17 cellular contexts compared by ENCODE assay signal in genomic region chr17:18005496-18005895, GRCh38. TPM values are rescaled to one million over a fixed set of nuclear protein-coding genes. Genes with fewer than 3 reads are reported as not detected.
DNase-seq lines count a peak whose midpoint lies in the region; ATAC-seq and TF ChIP-seq lines count a peak whose summit lies in the region.
"Had no signal": no experiment of that assay in that cellular context is flagged by ENCODE, and none has a peak within 500 bp of the region (broad histone marks: within the 10 kb centered on the region; RNA-seq: fewer than 3 reads in every experiment).

No MANE protein-coding gene starts in this region.

- H2AFZ ChIP-seq in mammary epithelial cell (ENCODE audit: low read depth, low read length) (no peak overlapping the region), neural progenitor cell (replicated peaks) (no peak overlapping the region)

- dilution Hi-C loops in mammary epithelial cell (cut with HindIII; ENCODE audit: low sequenced_read_pairs) = no loop called here

- H3K27ac Mint-ChIP-seq in MCF 10A (ENCODE audit: low read depth, unreplicated experiment) = no peak overlapping the region
- H3K27ac Mint-ChIP-seq in activated T-helper 17 cell treated with anti-CD3 and anti-CD28 coated beads, Interleukin-2, amount 50 U/mL, for 72 hours = no peak overlapping the region
- peak overlapping the region; percentile 57 for H3K27ac Mint-ChIP-seq in neural progenitor cell
- no peak overlapping the region for H3K27ac Mint-ChIP-seq in osteocyte (ENCODE audit: unreplicated experiment)

- H3K4me3 Mint-ChIP-seq in MCF 10A (ENCODE audit: unreplicated experiment) (no peak overlapping the region), neural progenitor cell (no peak overlapping the region), osteocyte (ENCODE audit: unreplicated experiment) (no peak overlapping the region)
- no peak overlapping the region for H3K4me3 Mint-ChIP-seq in activated T-helper 17 cell treated with anti-CD3 and anti-CD28 coated beads, Interleukin-2, amount 50 U/mL, for 72 hours

- POLR2A ChIA-PET in MCF 10A (lab: Yijun Ruan, JAX) = no interaction called here

- CTCF ChIA-PET in mammary epithelial cell (lab: Charles Lee; ENCODE audit: low non-redundant PET) (no interaction called here), MCF 10A (lab: Yijun Ruan, JAX) (no interaction called here)

- DNase-seq in mammary epithelial cell (peak; percentile 63), MCF 10A (ENCODE audit: unreplicated experiment) (no peak), neural progenitor cell (ENCODE audit: low spot score) (no peak), osteocyte (ENCODE audit: extremely low spot score, unreplicated experiment) (no peak), lower lobe of right lung (no peak)
- DNase-seq in stimulated activated CD4-positive, alpha-beta T cell treated with anti-CD3 and anti-CD28 coated beads, Interleukin-15, amount 100 ng/mL, for 24 hours = no peak
- DNase-seq: DMS 273 treated with DMSO at 0.1 percent for 48 hours, GF-D8, KBM-7, NCI-H1436, NCI-H2081 treated with DMSO at 0.1 percent for 48 hours, NCI-H526, Right ventricle myocardium superior had no signal

- H3K79me2 ChIP-seq in mammary epithelial cell (ENCODE audit: insufficient read depth, low read length) = no peaks in the 10 kb centered on the region
- no peaks in the 10 kb centered on the region for H3K79me2 ChIP-seq in neural progenitor cell (ENCODE audit: low read depth)

- H3K4me1 ChIP-seq in mammary epithelial cell (ENCODE audit: insufficient read depth, low read length) = peaks cover 17% of the 10 kb centered on the region
- H3K4me1 ChIP-seq in neural progenitor cell = no peaks in the 10 kb centered on the region
- no peaks in the 10 kb centered on the region for H3K4me1 ChIP-seq in lower lobe of right lung
- H3K4me1 ChIP-seq: A549 had no signal

- no peaks in the 10 kb centered on the region for H3F3A ChIP-seq in neural progenitor cell (ENCODE audit: low read depth)

- BruUV-seq in mammary epithelial cell (replicated peaks; lab: Mats Ljungman, UMichigan) (no TSS peak), MCF 10A (replicated peaks; lab: Mats Ljungman, UMichigan) (no TSS peak)

- no peaks in the 10 kb centered on the region for H4K20me1 ChIP-seq in mammary epithelial cell (ENCODE audit: insufficient read depth, low read length)
- H4K20me1 ChIP-seq in neural progenitor cell (ENCODE audit: low read depth) = no peaks in the 10 kb centered on the region

- TF ChIP-seq CTCF in mammary epithelial cell (conservative IDR thresholded peaks at IDR 0.05 in 1 of 2, IDR thresholded peaks at IDR 0.05 in 1 of 2; ENCODE audit: extremely low read depth in 1 of 2, insufficient read depth in 1 of 2, low read depth in 1 of 2, low read length in 2 of 2) (no peak), MCF 10A (IDR thresholded peaks at IDR 0.05; ENCODE audit: unreplicated experiment) (no peak), neural progenitor cell (IDR thresholded peaks at IDR 0.05) (no peak), osteocyte (IDR thresholded peaks at IDR 0.05) (no peak), lower lobe of right lung (IDR thresholded peaks at IDR 0.05) (no peak)

- H3K27ac ChIP-seq in mammary epithelial cell (ENCODE audit: insufficient read depth, low read depth, low read length) = no peak overlapping the region
- no peak overlapping the region for H3K27ac ChIP-seq in neural progenitor cell
- H3K27ac ChIP-seq in lower lobe of right lung = no peak overlapping the region
- H3K27ac ChIP-seq: A549, C4-2B had no signal

- H3K4me2 ChIP-seq in mammary epithelial cell (ENCODE audit: insufficient read depth, low read depth, low read length) (no peak overlapping the region), neural progenitor cell (no peak overlapping the region)
- H3K4me2 ChIP-seq: A549 had no signal

- intact Hi-C loops in mammary epithelial cell (cut with micrococcal nuclease) = no loop called here
- intact Hi-C loops in MCF 10A (cut with micrococcal nuclease) = no loop called here
- intact Hi-C loops in lower lobe of right lung (cut with DNase I) = no loop called here

- H3K9me3 ChIP-seq in mammary epithelial cell (replicated peaks; ENCODE audit: insufficient read depth, low read length) = no peaks in the 10 kb centered on the region
- no peaks in the 10 kb centered on the region for H3K9me3 ChIP-seq in neural progenitor cell (ENCODE audit: low read depth)
- H3K9me3 ChIP-seq in lower lobe of right lung = no peaks in the 10 kb centered on the region
- H3K9me3 ChIP-seq: A549 had no signal

- no peaks in the 10 kb centered on the region for H3K27me3 ChIP-seq in mammary epithelial cell (ENCODE audit: insufficient read depth, low read length)
- no peaks in the 10 kb centered on the region for H3K27me3 ChIP-seq in neural progenitor cell
- H3K27me3 ChIP-seq in lower lobe of right lung (ENCODE audit: low read depth) = no peaks in the 10 kb centered on the region

- no peaks in the 10 kb centered on the region for H3K27me3 Mint-ChIP-seq in MCF 10A (ENCODE audit: insufficient read depth, unreplicated experiment)
- no peaks in the 10 kb centered on the region for H3K27me3 Mint-ChIP-seq in activated T-helper 17 cell treated with anti-CD3 and anti-CD28 coated beads, Interleukin-2, amount 50 U/mL, for 72 hours
- H3K27me3 Mint-ChIP-seq in neural progenitor cell (ENCODE audit: insufficient read depth, low read depth) = peaks cover 2% of the 10 kb centered on the region
- no peaks in the 10 kb centered on the region for H3K27me3 Mint-ChIP-seq in osteocyte (ENCODE audit: unreplicated experiment)

- H3K36me3 Mint-ChIP-seq in MCF 10A (ENCODE audit: insufficient read depth, unreplicated experiment) (peaks cover 5% of the 10 kb centered on the region), neural progenitor cell (peaks cover 3% of the 10 kb centered on the region), osteocyte (ENCODE audit: unreplicated experiment) (peaks cover 9% of the 10 kb centered on the region)
- peaks cover 4% of the 10 kb centered on the region for H3K36me3 Mint-ChIP-seq in activated T-helper 17 cell treated with anti-CD3 and anti-CD28 coated beads, Interleukin-2, amount 50 U/mL, for 72 hours (ENCODE audit: low read depth)

- in situ Hi-C loops in mammary epithelial cell (cut with MboI; ENCODE audit: low sequenced_read_pairs in 2 of 2) = no loop called here

- peak; percentile 42 for ATAC-seq in activated T-helper 17 cell treated with anti-CD3 and anti-CD28 coated beads, Interleukin-2, amount 50 U/mL, for 72 hours (replicated peaks)
- no peak for ATAC-seq in lower lobe of right lung

- WGBS in mammary epithelial cell (ENCODE audit: low coverage, missing lambda C conversion rate) = 61% methylated on average over 3 of the region's 3 CpGs

- H3K4me1 Mint-ChIP-seq in MCF 10A (ENCODE audit: insufficient read depth, unreplicated experiment) = no peaks in the 10 kb centered on the region
- H3K4me1 Mint-ChIP-seq in activated T-helper 17 cell treated with anti-CD3 and anti-CD28 coated beads, Interleukin-2, amount 50 U/mL, for 72 hours = no peaks in the 10 kb centered on the region
- H3K4me1 Mint-ChIP-seq in neural progenitor cell = peaks cover 6% of the 10 kb centered on the region
- peaks cover 3% of the 10 kb centered on the region for H3K4me1 Mint-ChIP-seq in osteocyte (ENCODE audit: unreplicated experiment)

- H3K9ac ChIP-seq in mammary epithelial cell (ENCODE audit: insufficient read depth, low read length) = no peak overlapping the region
- H3K9ac ChIP-seq in neural progenitor cell = no peak overlapping the region

- no peaks in the 10 kb centered on the region for H3K9me3 Mint-ChIP-seq in MCF 10A (ENCODE audit: unreplicated experiment)
- no peaks in the 10 kb centered on the region for H3K9me3 Mint-ChIP-seq in activated T-helper 17 cell treated with anti-CD3 and anti-CD28 coated beads, Interleukin-2, amount 50 U/mL, for 72 hours
- H3K9me3 Mint-ChIP-seq in neural progenitor cell = peaks cover 2% of the 10 kb centered on the region
- H3K9me3 Mint-ChIP-seq in osteocyte (ENCODE audit: unreplicated experiment) = peaks cover 5% of the 10 kb centered on the region

- H3K36me3 ChIP-seq in mammary epithelial cell (ENCODE audit: insufficient read depth, low read length) = no peaks in the 10 kb centered on the region
- no peaks in the 10 kb centered on the region for H3K36me3 ChIP-seq in neural progenitor cell
- peaks cover 23% of the 10 kb centered on the region for H3K36me3 ChIP-seq in lower lobe of right lung

- H3K4me3 ChIP-seq in mammary epithelial cell (replicated peaks in 1 of 3; ENCODE audit: insufficient read depth in 1 of 3, low read depth in 2 of 3, low read length in 3 of 3) (no peak overlapping the region), neural progenitor cell (no peak overlapping the region), lower lobe of right lung (no peak overlapping the region)
- H3K4me3 ChIP-seq: A549 had no signal

RNA-seq across cellular contexts. Expression of gene DRC3, which starts 32.8 kb away (rescaled TPM):
- total RNA-seq in mammary epithelial cell (1 to 10 TPM in 1 of 2 donors, under 1 TPM in 1; 0.85 to 1.0 TPM), MCF 10A (2022) (2.3 and 3.1 TPM in 2 replicates), neural progenitor cell (ENCODE audit: low replicate concordance) (0.07 and 0.81 TPM in 2 replicates), osteocyte (2.1 and 2.9 TPM in 2 replicates), lower lobe of right lung (13.4 TPM)
- polyA plus RNA-seq in mammary epithelial cell = 0.67 TPM
- not detected for polyA minus RNA-seq in mammary epithelial cell
- total RNA-seq in activated T-helper 17 cell treated with anti-CD3 and anti-CD28 coated beads, Interleukin-2, amount 50 U/mL, for 72 hours = under 1 TPM in 1 of 2 donors, not detected in 1; 0.58 TPM
- total RNA-seq: H1 had no signal

RNA-seq across cellular contexts. Expression of gene TOM1L2, which starts 33.3 kb away (rescaled TPM):
- total RNA-seq in mammary epithelial cell = 10 to 100 TPM; 42.8 to 71.1 TPM
- polyA plus RNA-seq in mammary epithelial cell = 47.1 TPM
- 168 TPM for polyA minus RNA-seq in mammary epithelial cell
- total RNA-seq in MCF 10A (2022) = 34.2 and 44.3 TPM in 2 replicates
- total RNA-seq in activated T-helper 17 cell treated with anti-CD3 and anti-CD28 coated beads, Interleukin-2, amount 50 U/mL, for 72 hours = 10 to 100 TPM; 20.4 to 24.8 TPM
- total RNA-seq in neural progenitor cell (ENCODE audit: low replicate concordance) = 4.3 and 6.5 TPM in 2 replicates
- 69.7 and 69.8 TPM in 2 replicates for total RNA-seq in osteocyte
- total RNA-seq in lower lobe of right lung = 63.4 TPM

RNA-seq across cellular contexts. Expression of gene ATPAF2, which starts 33.5 kb away (rescaled TPM):
- 10 to 100 TPM; 17.0 to 23.5 TPM for total RNA-seq in mammary epithelial cell
- polyA plus RNA-seq in mammary epithelial cell = 19.0 TPM
- polyA minus RNA-seq in mammary epithelial cell = 10.4 TPM
- total RNA-seq in MCF 10A (2022) = 12.4 and 18.6 TPM in 2 replicates
- 10 to 100 TPM; 30.8 to 33.5 TPM for total RNA-seq in activated T-helper 17 cell treated with anti-CD3 and anti-CD28 coated beads, Interleukin-2, amount 50 U/mL, for 72 hours
- total RNA-seq in neural progenitor cell (ENCODE audit: low replicate concordance) = 9.6 and 17.5 TPM in 2 replicates
- 21.8 and 26.6 TPM in 2 replicates for total RNA-seq in osteocyte
- total RNA-seq in lower lobe of right lung = 22.9 TPM

RNA-seq across cellular contexts. Expression of gene GID4, which starts 33.7 kb away (rescaled TPM):
- 10 to 100 TPM; 11.2 to 16.4 TPM for total RNA-seq in mammary epithelial cell
- 8.5 TPM for polyA plus RNA-seq in mammary epithelial cell
- 11.2 TPM for polyA minus RNA-seq in mammary epithelial cell
- total RNA-seq in MCF 10A (2022) = 9.8 and 11.0 TPM in 2 replicates
- 1 to 10 TPM; 6.4 to 7.2 TPM for total RNA-seq in activated T-helper 17 cell treated with anti-CD3 and anti-CD28 coated beads, Interleukin-2, amount 50 U/mL, for 72 hours
- 10.6 and 15.1 TPM in 2 replicates for total RNA-seq in neural progenitor cell (ENCODE audit: low replicate concordance)
- 9.2 and 12.9 TPM in 2 replicates for total RNA-seq in osteocyte
- 11.9 TPM for total RNA-seq in lower lobe of right lung
